In the genomic region with DNA sequence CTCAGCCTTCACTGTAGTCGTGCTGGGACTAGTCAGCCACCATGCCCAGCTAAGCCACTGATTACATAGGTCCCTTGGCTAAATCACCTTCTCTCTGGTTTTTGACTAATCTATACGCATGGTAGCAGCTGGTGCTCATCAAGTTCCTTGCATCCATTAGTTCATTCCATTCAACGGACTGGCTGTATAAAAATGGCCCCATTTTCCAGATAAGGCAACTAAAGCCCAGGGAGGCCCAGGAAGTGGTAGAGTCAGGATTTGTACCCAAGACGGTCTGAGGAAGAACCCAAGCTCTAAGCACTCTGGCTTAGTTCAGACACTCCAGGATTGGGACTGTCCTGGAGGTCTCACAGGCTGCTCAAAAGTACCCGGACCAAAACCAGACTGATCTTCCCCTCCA, we compare ENCODE assay signal across 2 cellular contexts.
A peak's percentile ranks its signal among the peaks of the same experiment; 100 is the strongest.
TF ChIP-seq lines count a peak whose summit lies in the region.

No MANE protein-coding gene starts in this region.

TF ChIP-seq in GM23338, 12 proteins besides CTCF, POLR2A, EP300 and RAD21:
- TF ChIP-seq EZH2 (IDR thresholded peaks at IDR 0.05; ENCODE audit: low read depth, unreplicated experiment) (no peak), ZNF462 (CRISPR knock-in tag; IDR thresholded peaks at IDR 0.05) (no peak), NANOG (IDR thresholded peaks at IDR 0.05; ENCODE audit: borderline replicate concordance) (no peak), CREB1 (CRISPR knock-in tag; IDR thresholded peaks at IDR 0.05; ENCODE audit: low read depth) (no peak), STAT1 (IDR thresholded peaks at IDR 0.05; ENCODE audit: unreplicated experiment) (no peak), ZNF114 (CRISPR knock-in tag; IDR thresholded peaks at IDR 0.05) (no peak), EZH2phosphoT487 (IDR thresholded peaks at IDR 0.05; ENCODE audit: unreplicated experiment) (no peak), POLR2AphosphoS5 (IDR thresholded peaks at IDR 0.05; ENCODE audit: low read depth) (no peak)
- TF ChIP-seq, protein P1, sequence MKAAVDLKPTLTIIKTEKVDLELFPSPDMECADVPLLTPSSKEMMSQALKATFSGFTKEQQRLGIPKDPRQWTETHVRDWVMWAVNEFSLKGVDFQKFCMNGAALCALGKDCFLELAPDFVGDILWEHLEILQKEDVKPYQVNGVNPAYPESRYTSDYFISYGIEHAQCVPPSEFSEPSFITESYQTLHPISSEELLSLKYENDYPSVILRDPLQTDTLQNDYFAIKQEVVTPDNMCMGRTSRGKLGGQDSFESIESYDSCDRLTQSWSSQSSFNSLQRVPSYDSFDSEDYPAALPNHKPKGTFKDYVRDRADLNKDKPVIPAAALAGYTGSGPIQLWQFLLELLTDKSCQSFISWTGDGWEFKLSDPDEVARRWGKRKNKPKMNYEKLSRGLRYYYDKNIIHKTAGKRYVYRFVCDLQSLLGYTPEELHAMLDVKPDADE (IDR thresholded peaks at IDR 0.05), result no peak
- TF ChIP-seq, protein P2, sequence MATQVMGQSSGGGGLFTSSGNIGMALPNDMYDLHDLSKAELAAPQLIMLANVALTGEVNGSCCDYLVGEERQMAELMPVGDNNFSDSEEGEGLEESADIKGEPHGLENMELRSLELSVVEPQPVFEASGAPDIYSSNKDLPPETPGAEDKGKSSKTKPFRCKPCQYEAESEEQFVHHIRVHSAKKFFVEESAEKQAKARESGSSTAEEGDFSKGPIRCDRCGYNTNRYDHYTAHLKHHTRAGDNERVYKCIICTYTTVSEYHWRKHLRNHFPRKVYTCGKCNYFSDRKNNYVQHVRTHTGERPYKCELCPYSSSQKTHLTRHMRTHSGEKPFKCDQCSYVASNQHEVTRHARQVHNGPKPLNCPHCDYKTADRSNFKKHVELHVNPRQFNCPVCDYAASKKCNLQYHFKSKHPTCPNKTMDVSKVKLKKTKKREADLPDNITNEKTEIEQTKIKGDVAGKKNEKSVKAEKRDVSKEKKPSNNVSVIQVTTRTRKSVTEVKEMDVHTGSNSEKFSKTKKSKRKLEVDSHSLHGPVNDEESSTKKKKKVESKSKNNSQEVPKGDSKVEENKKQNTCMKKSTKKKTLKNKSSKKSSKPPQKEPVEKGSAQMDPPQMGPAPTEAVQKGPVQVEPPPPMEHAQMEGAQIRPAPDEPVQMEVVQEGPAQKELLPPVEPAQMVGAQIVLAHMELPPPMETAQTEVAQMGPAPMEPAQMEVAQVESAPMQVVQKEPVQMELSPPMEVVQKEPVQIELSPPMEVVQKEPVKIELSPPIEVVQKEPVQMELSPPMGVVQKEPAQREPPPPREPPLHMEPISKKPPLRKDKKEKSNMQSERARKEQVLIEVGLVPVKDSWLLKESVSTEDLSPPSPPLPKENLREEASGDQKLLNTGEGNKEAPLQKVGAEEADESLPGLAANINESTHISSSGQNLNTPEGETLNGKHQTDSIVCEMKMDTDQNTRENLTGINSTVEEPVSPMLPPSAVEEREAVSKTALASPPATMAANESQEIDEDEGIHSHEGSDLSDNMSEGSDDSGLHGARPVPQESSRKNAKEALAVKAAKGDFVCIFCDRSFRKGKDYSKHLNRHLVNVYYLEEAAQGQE (IDR thresholded peaks at IDR 0.05; ENCODE audit: unreplicated experiment), result no peak

TF ChIP-seq in K562, 482 proteins besides CTCF, POLR2A, EP300 and RAD21:
- TF ChIP-seq RBM25 (IDR thresholded peaks at IDR 0.05; ENCODE audit: low read depth, low read length, severe bottlenecking) (peak; percentile 59), L3MBTL2 (IDR thresholded peaks at IDR 0.05) (no peak)
